ENCODE assay signal across 24 cellular contexts in the genomic region with DNA sequence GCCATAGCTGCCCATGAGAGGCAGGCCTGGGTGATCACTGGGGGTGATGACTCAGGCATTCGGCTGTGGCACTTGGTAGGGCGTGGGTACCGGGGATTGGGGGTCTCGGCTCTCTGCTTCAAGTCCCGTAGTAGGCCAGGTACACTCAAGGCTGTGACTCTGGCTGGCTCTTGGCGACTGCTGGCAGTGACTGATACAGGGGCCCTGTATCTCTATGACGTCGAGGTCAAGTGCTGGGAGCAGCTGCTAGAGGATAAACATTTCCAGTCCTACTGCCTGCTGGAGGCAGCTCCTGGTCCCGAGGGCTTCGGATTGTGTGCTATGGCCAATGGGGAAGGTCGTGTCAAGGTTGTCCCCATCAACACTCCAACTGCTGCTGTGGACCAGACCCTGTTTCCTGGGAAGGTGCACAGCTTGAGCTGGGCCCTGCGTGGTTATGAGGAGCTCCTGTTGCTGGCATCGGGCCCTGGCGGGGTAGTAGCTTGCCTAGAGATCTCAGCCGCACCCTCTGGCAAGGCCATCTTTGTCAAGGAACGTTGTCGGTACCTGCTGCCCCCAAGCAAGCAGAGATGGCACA. TPM values are rescaled to one million over a fixed set of nuclear protein-coding genes. Genes with fewer than 3 reads are reported as not detected.
A peak's percentile ranks its signal among the peaks of the same experiment; 100 is the strongest.
DNase-seq lines count a peak whose midpoint lies in the region; TF ChIP-seq lines count a peak whose summit lies in the region.
"Had no signal": no experiment of that assay in that cellular context is flagged by ENCODE, and none has a peak within 500 bp of the region (broad histone marks: within the 10 kb centered on the region; RNA-seq: fewer than 3 reads in every experiment).

No MANE protein-coding gene starts in this region.

- H3K4me1 ChIP-seq in skeletal muscle tissue (ENCODE audit: control insufficient read depth in 3 of 3, insufficient read depth in 3 of 3, low read length in 3 of 3) (peaks cover 38 to 50% (median 45%) of the 10 kb centered on the region in 3 donors), SJCRH30 (peaks cover 3% of the 10 kb centered on the region; the same call in 1 of the 2 replicates), esophagus squamous epithelium (peaks cover 14 to 60% (median 21%) of the 10 kb centered on the region in 3 donors)

- H3K4me3 ChIP-seq in skeletal muscle tissue (ENCODE audit: low read length in 3 of 3) (peak overlapping the region; percentile 1 to 41 (median 15)), SJCRH30 (no peak overlapping the region), esophagus squamous epithelium (no peak overlapping the region)
- H3K4me3 ChIP-seq: A549, prostate gland had no signal

- intact Hi-C loops in esophagus squamous epithelium (cut with DNase I), result no loop called here

- no peak for TF ChIP-seq CTCF in VCaP (conservative IDR thresholded peaks at IDR 0.05)
- TF ChIP-seq CTCF in esophagus squamous epithelium (IDR thresholded peaks at IDR 0.05), result no peak

- no peaks in the 10 kb centered on the region for H3K9me3 Mint-ChIP-seq in activated T-cell treated with anti-CD3 and anti-CD28 coated beads, Interleukin-2, amount 50 U/mL, for 24 hours
- H3K9me3 Mint-ChIP-seq: CD4-positive, CD25-positive, alpha-beta regulatory T cell; HFFc6; stimulated activated effector memory CD8-positive, alpha-beta T cell treated with anti-CD3 and anti-CD28 coated beads, Interleukin-12 subunit alpha, Interleukin-12 subunit beta, amount 100 ng/mL, for 72 hours had no signal

- DNase-seq in activated T-cell treated with anti-CD3 and anti-CD28 coated beads, Interleukin-2, amount 50 U/mL, for 24 hours, result no peak
- DNase-seq in activated T-cell treated with anti-CD3 and anti-CD28 coated beads, Interleukin-2, amount 50 U/mL, for 48 hours, result no peak
- peak; percentile 78 for DNase-seq in myocyte (ENCODE audit: low read depth)
- DNase-seq in SJCRH30, result no peak
- DNase-seq in esophagus squamous epithelium (lab: John Stamatoyannopoulos, UW), result no peak
- no peak for DNase-seq in dedifferentiated amniotic fluid mesenchymal stem cell (ENCODE audit: extremely low spot score)
- DNase-seq: activated CD4-positive, alpha-beta T cell treated with anti-CD3 and anti-CD28 coated beads for 4 hours; activated effector memory CD4-positive, alpha-beta T cell treated with anti-CD3 and anti-CD28 coated beads, Interleukin-2, amount 50 U/mL, for 16 hours; CD4-positive, CD25-positive, alpha-beta regulatory T cell; dermis blood vessel endothelial cell; HFFc6; hippocampal formation; mesendoderm; NCI-H446; NCI-H82; T1000; WERI-Rb-1 had no signal

- WGBS in esophagus squamous epithelium, 2 donors, result 40 to 80% methylated on average over 1 of the region's 17 CpGs

- H3K4me3 Mint-ChIP-seq in activated T-cell treated with anti-CD3 and anti-CD28 coated beads, Interleukin-2, amount 50 U/mL, for 24 hours, result no peak overlapping the region
- H3K4me3 Mint-ChIP-seq: HFFc6; stimulated activated effector memory CD8-positive, alpha-beta T cell treated with anti-CD3 and anti-CD28 coated beads, Interleukin-12 subunit alpha, Interleukin-12 subunit beta, amount 100 ng/mL, for 72 hours had no signal

- H3K9me3 ChIP-seq in skeletal muscle tissue (ENCODE audit: control insufficient read depth in 3 of 3, low read length in 3 of 3) (no peaks in the 10 kb centered on the region), SJCRH30 (replicated peaks) (no peaks in the 10 kb centered on the region), esophagus squamous epithelium (no peaks in the 10 kb centered on the region)
- H3K9me3 ChIP-seq: A549, neutrophil, prostate gland had no signal

- peaks cover 27% of the 10 kb centered on the region for H3K4me1 Mint-ChIP-seq in activated T-cell treated with anti-CD3 and anti-CD28 coated beads, Interleukin-2, amount 50 U/mL, for 24 hours (ENCODE audit: low read depth)

- H3K9ac ChIP-seq in skeletal muscle tissue (ENCODE audit: low read depth in 1 of 3, low read length in 3 of 3), result peak overlapping the region in 2 of 3 donors; percentile 51 to 73

- H3K27ac Mint-ChIP-seq in activated T-cell treated with anti-CD3 and anti-CD28 coated beads, Interleukin-2, amount 50 U/mL, for 24 hours, result peak overlapping the region; percentile 57
- H3K27ac Mint-ChIP-seq: CD4-positive, CD25-positive, alpha-beta regulatory T cell; HFFc6 had no signal

- TF ChIP-seq POLR2A in esophagus squamous epithelium (IDR thresholded peaks at IDR 0.05), result no peak

- peaks cover 39 to 42% (median 39%) of the 10 kb centered on the region in 3 donors for H3K36me3 ChIP-seq in skeletal muscle tissue (ENCODE audit: control insufficient read depth in 3 of 3, insufficient read depth in 3 of 3, low read length in 3 of 3)
- H3K36me3 ChIP-seq in SJCRH30, result peaks cover 30% of the 10 kb centered on the region
- peaks cover 11 to 64% (median 23%) of the 10 kb centered on the region in 3 donors for H3K36me3 ChIP-seq in esophagus squamous epithelium

- peaks cover 83% of the 10 kb centered on the region for H3K36me3 Mint-ChIP-seq in activated T-cell treated with anti-CD3 and anti-CD28 coated beads, Interleukin-2, amount 50 U/mL, for 24 hours (ENCODE audit: low read depth)

- no peaks in the 10 kb centered on the region for H3K27me3 Mint-ChIP-seq in activated T-cell treated with anti-CD3 and anti-CD28 coated beads, Interleukin-2, amount 50 U/mL, for 24 hours
- H3K27me3 Mint-ChIP-seq: CD4-positive, CD25-positive, alpha-beta regulatory T cell had no signal

- H3K27ac ChIP-seq in VCaP (0 out of 2 replicates have a peak overlapping the region, but pooled peaks have one; percentile 32), skeletal muscle tissue (ENCODE audit: low read depth, low read length) (peak overlapping the region; percentile 82), SJCRH30 (no peak overlapping the region), esophagus squamous epithelium (no peak overlapping the region)
- H3K27ac ChIP-seq: A549, neutrophil, prostate gland, WERI-Rb-1 had no signal

- H3K27me3 ChIP-seq in skeletal muscle tissue (ENCODE audit: control insufficient read depth in 3 of 3, insufficient read depth in 3 of 3, low read length in 3 of 3) (no peaks in the 10 kb centered on the region), SJCRH30 (no peaks in the 10 kb centered on the region), esophagus squamous epithelium (no peaks in the 10 kb centered on the region)
- H3K27me3 ChIP-seq: neutrophil had no signal

RNA-seq across cellular contexts. Expression of a gene that starts 5.3 kb away (rescaled TPM):
- total RNA-seq in myocyte (86.8 and 95.5 TPM in 2 replicates), skeletal muscle tissue (54.3 TPM), esophagus squamous epithelium (10 to 100 TPM; 27.4 to 78.0 (median 37.6) TPM)
- polyA plus RNA-seq in myocyte (2012), result 115 TPM
- 69.9 and 81.9 TPM in 2 replicates for total RNA-seq in SJCRH30 (2014; rRNA removed; shearing (Covaris generic))

RNA-seq across cellular contexts. Expression of a gene that starts 5.9 kb away (rescaled TPM):
- 35.8 and 42.8 TPM in 2 replicates for total RNA-seq in myocyte
- 34.9 TPM for polyA plus RNA-seq in myocyte (2012)
- total RNA-seq in skeletal muscle tissue, result 27.7 TPM
- 6.9 and 7.6 TPM in 2 replicates for total RNA-seq in SJCRH30 (2014; rRNA removed; shearing (Covaris generic))
- total RNA-seq in esophagus squamous epithelium, result 10 to 100 TPM; 34.4 to 42.4 (median 37.1) TPM

RNA-seq across cellular contexts. Expression of a gene that starts 9.4 kb away (rescaled TPM):
- total RNA-seq in myocyte, result 136 and 185 TPM in 2 replicates
- polyA plus RNA-seq in myocyte (2012), result 135 TPM
- 39.1 TPM for total RNA-seq in skeletal muscle tissue
- total RNA-seq in SJCRH30 (2014; rRNA removed; shearing (Covaris generic)), result 58.9 and 66.0 TPM in 2 replicates
- total RNA-seq in esophagus squamous epithelium, result 10 to 100 TPM; 50.8 to 88.1 (median 54.1) TPM

RNA-seq across cellular contexts. Expression of a gene that starts 16.7 kb away (rescaled TPM):
- total RNA-seq in myocyte (242 and 275 TPM in 2 replicates), skeletal muscle tissue (523 TPM), esophagus squamous epithelium (100 to 1,000 TPM; 123 to 278 (median 200) TPM)
- polyA plus RNA-seq in myocyte (2012), result 180 TPM
- 244 and 273 TPM in 2 replicates for total RNA-seq in SJCRH30 (2014; rRNA removed; shearing (Covaris generic))

RNA-seq across cellular contexts. Expression of a gene that starts 22.5 kb away (rescaled TPM):
- 32.8 and 35.9 TPM in 2 replicates for total RNA-seq in myocyte
- 26.1 TPM for polyA plus RNA-seq in myocyte (2012)
- 17.2 TPM for total RNA-seq in skeletal muscle tissue
- 0.35 and 0.36 TPM in 2 replicates for total RNA-seq in SJCRH30 (2014; rRNA removed; shearing (Covaris generic))
- total RNA-seq in esophagus squamous epithelium, result 10 to 100 TPM in 3 of 4 donors, 1 to 10 TPM in 1; 5.7 to 28.1 (median 16.7) TPM
- total RNA-seq: SK-MEL-5 had no signal

Comparison
In these comparisons a context has a peak if more than half of its experiments do, and no peak if none do; other contexts are left out.
1. H3K27ac ChIP-seq: peak in VCaP (single experiment) and skeletal muscle tissue (single experiment); none in SJCRH30 (single experiment) and esophagus squamous epithelium (0 of 4).
2. H3K4me3 ChIP-seq: peak in skeletal muscle tissue (3 of 3); none in SJCRH30 (single experiment) and esophagus squamous epithelium (0 of 4).